ENCODE assay signal across 16 cellular contexts in the genomic region with DNA sequence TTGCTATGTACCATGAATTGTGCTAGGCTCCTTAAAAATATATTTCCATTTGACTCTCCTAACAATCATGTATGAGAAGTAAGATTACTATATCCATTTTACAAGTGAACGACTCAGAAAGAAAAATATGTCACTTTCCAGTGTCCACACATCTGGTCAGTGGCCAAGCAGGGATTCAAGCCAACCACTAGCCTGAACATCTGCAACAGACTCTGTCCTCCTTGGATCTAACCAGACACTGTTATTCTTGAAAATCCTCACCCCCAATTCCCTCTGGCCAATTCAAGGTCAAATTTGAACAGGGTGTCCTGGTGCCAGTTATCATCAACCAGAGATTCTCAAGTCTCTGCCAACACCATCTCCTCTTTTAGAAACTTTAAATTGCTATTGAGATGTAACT.
"Had no signal": no experiment of that assay in that cellular context is flagged by ENCODE, and none has a peak within 500 bp of the region (broad histone marks: within the 10 kb centered on the region; RNA-seq: fewer than 3 reads in every experiment).

No MANE protein-coding gene starts in this region.

- H3K36me3 ChIP-seq: cardiac muscle cell, spleen had no signal

- H3K27me3 ChIP-seq: cardiac muscle cell, spleen had no signal

- H3K9me3 ChIP-seq: spleen had no signal

- ATAC-seq: natural killer cell; stimulated activated naive CD8-positive, alpha-beta T cell treated with anti-CD3 and anti-CD28 coated beads, Interleukin-15, amount 100 ng/mL, for 72 hours had no signal

- DNase-seq: activated CD4-positive, alpha-beta memory T cell treated with anti-CD3 and anti-CD28 coated beads, Interleukin-2, amount 10 ng/mL, durations not matched to agents 7 days and 5 days; activated CD4-positive, alpha-beta T cell treated with anti-CD3 and anti-CD28 coated beads for 4 hours; activated effector memory CD4-positive, alpha-beta T cell treated with Interleukin-2 at 50 U/mL for 16 hours; activated naive CD4-positive, alpha-beta T cell treated with anti-CD3 and anti-CD28 coated beads, Interleukin-2, amount 50 U/mL, for 16 hours; activated T-cell treated with anti-CD3 and anti-CD28 coated beads, Interleukin-2, amount 50 U/mL, for 24 hours; effector CD4-positive, alpha-beta T cell; mammary epithelial cell; natural killer cell; posterior cingulate gyrus; spleen; stimulated activated naive CD8-positive, alpha-beta T cell treated with anti-CD3 and anti-CD28 coated beads, Interleukin-15, amount 100 ng/mL, for 72 hours had no signal

- H3K27ac ChIP-seq: cardiac muscle cell, coronary artery, spleen had no signal

- H3K4me3 ChIP-seq: cardiac muscle cell, coronary artery, spleen had no signal

- H3K4me1 ChIP-seq: spleen had no signal

- FAIRE-seq: endothelial cell of umbilical vein, frontal cortex, islet of Langerhans had no signal
